9 cellular contexts compared by ENCODE assay signal in genomic region chr10:13414855-13415254, GRCh38.
A peak's percentile ranks its signal among the peaks of the same experiment; 100 is the strongest.
DNase-seq lines count a peak whose midpoint lies in the region; ATAC-seq and TF ChIP-seq lines count a peak whose summit lies in the region.
"Had no signal": no experiment of that assay in that cellular context is flagged by ENCODE, and none has a peak within 500 bp of the region (broad histone marks: within the 10 kb centered on the region; RNA-seq: fewer than 3 reads in every experiment).

No MANE protein-coding gene starts in this region.

- no peak overlapping the region for H3K4ac ChIP-seq in H9 (ENCODE audit: low read depth, low read length)

- no peak overlapping the region for H3K27ac ChIP-seq in H9 (ENCODE audit: insufficient read length, low read depth, low read length)
- H3K27ac ChIP-seq in VCaP, result peak overlapping the region; percentile 78
- H3K27ac ChIP-seq: upper lobe of left lung had no signal

- H3K4me2 ChIP-seq in H9 (ENCODE audit: insufficient read depth, insufficient read length, low read length), result no peak overlapping the region

- no peak overlapping the region for H2BK120ac ChIP-seq in H9 (ENCODE audit: low read depth, low read length, poor library complexity, severe bottlenecking)

- no peak overlapping the region for H4K5ac ChIP-seq in H9 (ENCODE audit: insufficient read length, low read depth, low read length)

- H4K8ac ChIP-seq in H9 (replicated peaks; ENCODE audit: insufficient read length, low read depth, low read length), result no peak overlapping the region

- no peak overlapping the region for H3T11ph ChIP-seq in H9 (ENCODE audit: low read length)

- no peak overlapping the region for H3K18ac ChIP-seq in H9 (ENCODE audit: insufficient read length, low read depth, low read length)

- peaks cover 0 to 7% of the 10 kb centered on the region in 2 experiments; a peak in 2 of 4 replicates for H3K4me1 Mint-ChIP-seq in H9

- no CpG with 5 or more reads among the region's 2 CpGs for WGBS in H9 (ENCODE audit: extremely low coverage, insufficient read length, low lambda C conversion rate)

- no peak overlapping the region for H2AK5ac ChIP-seq in H9 (ENCODE audit: insufficient read length, low read length)

- DNase-seq in AG08396 (ENCODE audit: low spot score) (peak; percentile 25), H9 (peak; percentile 69), iris pigment epithelial cell (ENCODE audit: low read depth) (peak; percentile 34), Ammon's horn (ENCODE audit: low spot score) (no peak), pons (ENCODE audit: low spot score) (no peak)
- no peak for DNase-seq in activated CD8-positive, alpha-beta memory T cell treated with anti-CD3 and anti-CD28 coated beads, Interleukin-2, amount 50 U/mL, for 4 hours
- DNase-seq: upper lobe of left lung had no signal

- H3K56ac ChIP-seq in H9 (ENCODE audit: insufficient read length, low read depth, low read length), result no peak overlapping the region

- H2BK5ac ChIP-seq in H9 (ENCODE audit: insufficient read length, low read length), result no peak overlapping the region

- H3K23me2 ChIP-seq in H9 (ENCODE audit: insufficient read length, low read depth, low read length, poor library complexity, severe bottlenecking), result no peaks in the 10 kb centered on the region

- H3K4me3 Mint-ChIP-seq in H9, result no peak overlapping the region

- no peaks in the 10 kb centered on the region for H3K9me3 ChIP-seq in H9 (ENCODE audit: control insufficient read depth, low read depth, low read length)

- H3K27me3 Mint-ChIP-seq in H9 (ENCODE audit: low read depth), result peaks cover 1% of the 10 kb centered on the region; the same call in 1 of the 2 replicates

- H2BK15ac ChIP-seq in H9 (ENCODE audit: low read depth, low read length), result no peak overlapping the region

- no peak overlapping the region for H4K91ac ChIP-seq in H9 (ENCODE audit: insufficient read length, low read depth, low read length)

- H3K14ac ChIP-seq in H9 (ENCODE audit: insufficient read depth, low read length), result no peak overlapping the region

- H3K79me1 ChIP-seq in H9 (ENCODE audit: insufficient read depth, low read depth, low read length, poor library complexity, severe bottlenecking), result no peaks in the 10 kb centered on the region

- H3K23ac ChIP-seq in H9 (ENCODE audit: insufficient read length, low read depth, low read length), result no peak overlapping the region

- H2BK20ac ChIP-seq in H9 (ENCODE audit: low read depth, low read length, poor library complexity, severe bottlenecking), result no peak overlapping the region

- no peaks in the 10 kb centered on the region for H4K20me1 ChIP-seq in H9 (ENCODE audit: control insufficient read depth, insufficient read depth, insufficient read length)

- H3K79me2 ChIP-seq in H9 (ENCODE audit: insufficient read depth, low read length), result no peaks in the 10 kb centered on the region

- no peaks in the 10 kb centered on the region for H3K27me3 ChIP-seq in H9 (ENCODE audit: insufficient read depth, low read length)
- H3K27me3 ChIP-seq: upper lobe of left lung had no signal

- no peak overlapping the region for H2AFZ ChIP-seq in H9 (ENCODE audit: low read length)

- H3K36me3 Mint-ChIP-seq in H9 (ENCODE audit: insufficient read depth in 1 of 3, low read depth in 3 of 3), result peaks cover 0 to 6% (median 4%) of the 10 kb centered on the region in 3 experiments; a peak in 3 of 7 replicates

- H3K9ac ChIP-seq in H9 (ENCODE audit: extremely low read depth, insufficient read length, low read length), result no peak overlapping the region

- no peak overlapping the region for H2BK12ac ChIP-seq in H9 (ENCODE audit: insufficient read length, low read depth, low read length)

- TF ChIP-seq CTCF in H9 (conservative IDR thresholded peaks at IDR 0.05) (peak; percentile 70), VCaP (conservative IDR thresholded peaks at IDR 0.05) (peak; percentile 70)

- peaks cover 15 to 21% of the 10 kb centered on the region in 2 experiments for H3K9me3 Mint-ChIP-seq in H9

- H3K4me1 ChIP-seq in H9 (ENCODE audit: insufficient read depth, low read length), result no peaks in the 10 kb centered on the region
- H3K4me1 ChIP-seq: upper lobe of left lung had no signal

- ATAC-seq in GM18870 (IDR thresholded peaks at IDR 0.05; ENCODE audit: unreplicated experiment), result no peak

- no peak overlapping the region for H3K27ac Mint-ChIP-seq in H9

Comparison
In these comparisons a context has a peak if more than half of its experiments do, and no peak if none do; other contexts are left out.
1. DNase-seq: peak in AG08396 (single experiment), H9 (single experiment) and iris pigment epithelial cell (single experiment); none in Ammon's horn (single experiment), pons (single experiment) and activated CD8-positive, alpha-beta memory T cell treated with anti-CD3 and anti-CD28 coated beads, Interleukin-2, amount 50 U/mL, for 4 hours (single experiment).